Comparison of ENCODE assay signal across 28 cellular contexts in genomic region chr2:230874876-230875275, GRCh38. TPM values are rescaled to one million over a fixed set of nuclear protein-coding genes. Genes with fewer than 3 reads are reported as not detected.
DNase-seq lines count a peak whose midpoint lies in the region; ATAC-seq and TF ChIP-seq lines count a peak whose summit lies in the region.
"Had no signal": no experiment of that assay in that cellular context is flagged by ENCODE, and none has a peak within 500 bp of the region (broad histone marks: within the 10 kb centered on the region; RNA-seq: fewer than 3 reads in every experiment).

No MANE protein-coding gene starts in this region.

- POLR2A ChIA-PET in A673 (lab: Charles Lee; ENCODE audit: low non-redundant PET) = no interaction called here

- H3K27me3 ChIP-seq in spleen (replicated peaks in 1 of 7) (no peaks in the 10 kb centered on the region), A673 (replicated peaks; ENCODE audit: insufficient read depth, low read depth, low read length, poor library complexity) (no peaks in the 10 kb centered on the region)
- H3K27me3 ChIP-seq: body of pancreas, heart left ventricle, ovary, tibial artery had no signal

- peaks cover 32 to 99% (median 87%) of the 10 kb centered on the region in 6 donors for H3K4me1 ChIP-seq in spleen
- H3K4me1 ChIP-seq in A673 (ENCODE audit: insufficient read depth, low read length, poor library complexity, severe bottlenecking) = peaks cover 18% of the 10 kb centered on the region
- H3K4me1 ChIP-seq: body of pancreas had no signal

- peaks cover 35 to 54% (median 47%) of the 10 kb centered on the region in 3 donors for H3K4me1 Mint-ChIP-seq in IgD-negative memory B cell
- H3K4me1 Mint-ChIP-seq in effector memory CD8-positive, alpha-beta T cell (ENCODE audit: low read depth in 2 of 2) = peaks cover 28 to 32% of the 10 kb centered on the region in 2 donors

- peak overlapping the region in 2 of 3 donors; percentile 93 to 94 for H3K27ac Mint-ChIP-seq in IgD-negative memory B cell
- H3K27ac Mint-ChIP-seq in effector memory CD8-positive, alpha-beta T cell = peak overlapping the region; percentile 41 to 53
- H3K27ac Mint-ChIP-seq: HFFc6 had no signal

- no peak for TF ChIP-seq POLR2A in spleen (IDR thresholded peaks at IDR 0.05)

- H3K27ac ChIP-seq in spleen = peak overlapping the region in 4 of 8 donors; percentile 80 to 89 (median 84)
- H3K27ac ChIP-seq in coronary artery = no peak overlapping the region
- no peak overlapping the region for H3K27ac ChIP-seq in A673 (ENCODE audit: low read depth, low read length, poor library complexity, severe bottlenecking)
- H3K27ac ChIP-seq: 22Rv1, body of pancreas, heart left ventricle, ovary, tibial artery had no signal

- BruUV-seq in A673 (replicated peaks; lab: Mats Ljungman, UMichigan) = no TSS peak

- H3K36me3 Mint-ChIP-seq in IgD-negative memory B cell = peaks cover 2% of the 10 kb centered on the region
- H3K36me3 Mint-ChIP-seq in effector memory CD8-positive, alpha-beta T cell (ENCODE audit: insufficient read depth) = peaks cover 9% of the 10 kb centered on the region

- DNase-seq in activated CD4-positive, CD25-positive, alpha-beta regulatory T cell treated with anti-CD3 and anti-CD28 coated beads, Interleukin-2, amount 50 U/mL, for 72 hours = peak; percentile 28
- no peak for DNase-seq in activated CD4-positive, CD25-positive, alpha-beta regulatory T cell (lab: John Stamatoyannopoulos, UW)
- DNase-seq in effector memory CD8-positive, alpha-beta T cell = no peak
- DNase-seq in spleen (peak; percentile 72), coronary artery (ENCODE audit: low spot score) (no peak), A673 (ENCODE audit: low spot score) (no peak), NCI-H2227 (lab: John Stamatoyannopoulos, UW; ENCODE audit: unreplicated experiment) (no peak)
- DNase-seq: activated CD4-positive, alpha-beta T cell treated with anti-CD3 and anti-CD28 coated beads, Interleukin-2, amount 50 U/mL, for 1 hour; activated gamma-delta T cell treated with Interleukin-2 at 50 U/mL for 16 hours; DMS53; effector CD4-positive, alpha-beta T cell; erythroblast; foreskin fibroblast; HFFc6; NCI-H2107; NCI-H510A treated with DMSO at 0.1 percent for 48 hours; ovary; retina; stimulated activated CD4-positive, alpha-beta T cell treated with anti-CD3 and anti-CD28 coated beads, Interleukin-2, amount 100 ng/mL, for 48 hours; stimulated activated naive CD4-positive, alpha-beta T cell had no signal

- no peaks in the 10 kb centered on the region for H3K27me3 Mint-ChIP-seq in IgD-negative memory B cell
- no peaks in the 10 kb centered on the region for H3K27me3 Mint-ChIP-seq in effector memory CD8-positive, alpha-beta T cell

- H3K4me3 ChIP-seq in spleen (no peak overlapping the region), coronary artery (no peak overlapping the region), A673 (ENCODE audit: low read depth, low read length, poor library complexity, severe bottlenecking) (no peak overlapping the region)
- H3K4me3 ChIP-seq: body of pancreas, heart left ventricle, ovary, smooth muscle cell, tibial artery had no signal

- H3K36me3 ChIP-seq in spleen (peaks cover 0 to 55% (median 16%) of the 10 kb centered on the region in 6 donors), A673 (ENCODE audit: insufficient read depth, low read length, poor library complexity, severe bottlenecking) (peaks cover 54% of the 10 kb centered on the region)
- H3K36me3 ChIP-seq: ovary had no signal

- H3K4me3 Mint-ChIP-seq in IgD-negative memory B cell = peak overlapping the region in 3 of 4 donors; percentile 55 to 88 (median 87)
- no peak overlapping the region for H3K4me3 Mint-ChIP-seq in effector memory CD8-positive, alpha-beta T cell
- H3K4me3 Mint-ChIP-seq: HFFc6 had no signal

- H3K9me3 ChIP-seq in spleen (no peaks in the 10 kb centered on the region), A673 (ENCODE audit: low read depth, low read length, poor library complexity, severe bottlenecking) (no peaks in the 10 kb centered on the region)
- H3K9me3 ChIP-seq: body of pancreas, heart left ventricle, ovary, tibial artery had no signal

- intact Hi-C loops in spleen (cut with DNase I; ENCODE audit: low total_unique reads) = no loop called here
- intact Hi-C loops in A673 (cut with micrococcal nuclease; ENCODE audit: unreplicated experiment) = no loop called here

- ATAC-seq in effector memory CD8-positive, alpha-beta T cell (replicated peaks) = no peak
- ATAC-seq: body of pancreas, heart left ventricle had no signal

- 91 to 97% (median 94%) methylated on average over 7 to 10 of the region's 10 CpGs for whole genome bisulfite sequencing in spleen, 5 donors

- H3K9me3 Mint-ChIP-seq in IgD-negative memory B cell = no peaks in the 10 kb centered on the region
- no peaks in the 10 kb centered on the region for H3K9me3 Mint-ChIP-seq in effector memory CD8-positive, alpha-beta T cell
- H3K9me3 Mint-ChIP-seq: HFFc6 had no signal

- CTCF ChIA-PET in A673 (lab: Charles Lee) = no interaction called here

- no peak for TF ChIP-seq CTCF in spleen (IDR thresholded peaks at IDR 0.05 in 8 of 11, conservative IDR thresholded peaks at IDR 0.05 in 3 of 11)
- TF ChIP-seq CTCF in coronary artery (IDR thresholded peaks at IDR 0.05) = no peak
- TF ChIP-seq CTCF in A673 (conservative IDR thresholded peaks at IDR 0.05; ENCODE audit: low read depth, low read length) = no peak

RNA-seq across cellular contexts. Expression of gene ITM2C, which starts 10.1 kb away (rescaled TPM):
- polyA plus RNA-seq in IgD-negative memory B cell (162 TPM), spleen (100 to 1,000 TPM in 2 of 3 donors, 10 to 100 TPM in 1; 97.5 to 148 (median 108) TPM)
- total RNA-seq in spleen (100 to 1,000 TPM in 2 of 7 donors, 10 to 100 TPM in 5; 58.5 to 150 (median 87.6) TPM), A673 (2021) (283 and 293 TPM in 2 replicates)

RNA-seq across cellular contexts. Expression of gene GPR55, which starts 50.2 kb away (rescaled TPM):
- polyA plus RNA-seq in IgD-negative memory B cell (1.9 TPM), spleen (1 to 10 TPM in 2 of 3 donors, under 1 TPM in 1; 0.86 to 2.0 (median 1.7) TPM)
- total RNA-seq in spleen (1 to 10 TPM; 2.5 to 6.8 (median 5.2) TPM), A673 (2021) (0.19 TPM in 1 of 2 replicates, not detected in the other)
- total RNA-seq: body of pancreas, cerebellum, HFFc6, MCF 10A, smooth muscle cell had no signal
- polyA plus RNA-seq: smooth muscle cell had no signal

Comparison
In these comparisons a context has a peak if more than half of its experiments do, and no peak if none do; other contexts are left out.
1. DNase-seq: peak in activated CD4-positive, CD25-positive, alpha-beta regulatory T cell treated with anti-CD3 and anti-CD28 coated beads, Interleukin-2, amount 50 U/mL, for 72 hours (single experiment) and spleen (single experiment); none in activated CD4-positive, CD25-positive, alpha-beta regulatory T cell (0 of 4), effector memory CD8-positive, alpha-beta T cell (0 of 3), coronary artery (single experiment), A673 (single experiment) and NCI-H2227 (single experiment).
2. H3K4me3 Mint-ChIP-seq: peak in IgD-negative memory B cell (3 of 4); none in effector memory CD8-positive, alpha-beta T cell (0 of 2).